ENCODE assay signal across 18 cellular contexts in the genomic region with DNA sequence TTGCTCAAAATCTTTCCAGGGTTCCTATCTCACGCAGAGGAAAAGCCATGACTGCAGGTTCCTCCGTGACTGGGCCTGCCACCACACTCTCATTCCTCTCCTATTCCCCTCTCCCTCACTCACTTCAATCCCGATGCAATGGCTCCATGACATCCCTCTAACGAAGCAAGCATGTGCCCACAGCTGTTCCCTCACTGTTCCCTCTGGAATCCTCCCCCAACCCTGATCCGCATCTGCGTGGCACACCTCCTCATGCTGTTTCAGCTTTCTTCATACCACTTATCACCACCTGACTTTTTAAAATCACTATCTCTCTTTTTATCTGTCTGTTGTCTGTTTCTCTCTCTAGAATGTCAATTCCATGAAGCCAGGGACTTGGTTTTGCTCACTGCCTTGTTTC. TPM values are rescaled to one million over a fixed set of nuclear protein-coding genes. Genes with fewer than 3 reads are reported as not detected.
DNase-seq lines count a peak whose midpoint lies in the region; ATAC-seq and TF ChIP-seq lines count a peak whose summit lies in the region.
"Had no signal": no experiment of that assay in that cellular context is flagged by ENCODE, and none has a peak within 500 bp of the region (broad histone marks: within the 10 kb centered on the region; RNA-seq: fewer than 3 reads in every experiment).

No MANE protein-coding gene starts in this region.

- no peak for DNase-seq in T-helper 17 cell
- DNase-seq in neural crest cell (ENCODE audit: low read depth, low spot score) = no peak
- no peak for DNase-seq in stimulated activated naive B cell treated with anti-CD40 and anti-IgM and Interleukin-4, amounts not matched to agents 10 μg/mL and 1 μg/mL and 100 μg/mL, for 72 hours
- no peak for DNase-seq in foreskin fibroblast
- DNase-seq in erythroblast (lab: John Stamatoyannopoulos, UW) = no peak
- no peak for DNase-seq in stimulated activated CD4-positive, alpha-beta T cell treated with anti-CD3 and anti-CD28 coated beads, Interleukin-4, amount 100 ng/mL, for 24 hours
- DNase-seq in amniotic stem cell (lab: John Stamatoyannopoulos, UW) = no peak
- DNase-seq: Caco-2; CD4-positive, alpha-beta T cell; NCI-H1105 treated with DMSO at 0.1 percent for 48 hours; NCI-H187; NCI-H2107; NCI-H510A; NCI-H748 treated with DMSO at 0.1 percent for 48 hours; NK-92 treated with Interleukin-12 subunit alpha and Interleukin-12 subunit beta, amount 100 ng/mL, for 24 hours; SHP77 had no signal

- TF ChIP-seq CTCF in neural crest cell (conservative IDR thresholded peaks at IDR 0.05) = no peak
- no peak for TF ChIP-seq CTCF in foreskin fibroblast (IDR thresholded peaks at IDR 0.05; ENCODE audit: low read depth, low read length)

- peak overlapping the region; percentile 67 for H3K27ac Mint-ChIP-seq in T-helper 17 cell
- H3K27ac Mint-ChIP-seq in neural crest cell (ENCODE audit: unreplicated experiment) = peak overlapping the region; percentile 38
- peak overlapping the region; percentile 7 for H3K27ac Mint-ChIP-seq in stimulated activated naive B cell treated with anti-CD40 and anti-IgM and Interleukin-4, amounts not matched to agents 10 μg/mL and 1 μg/mL and 100 μg/mL, for 72 hours
- H3K27ac Mint-ChIP-seq: CD4-positive, alpha-beta T cell had no signal

- no peaks in the 10 kb centered on the region for H3K9me3 ChIP-seq in BLaER1
- no peaks in the 10 kb centered on the region for H3K9me3 ChIP-seq in T-helper 17 cell (ENCODE audit: control insufficient read depth, low read length, poor library complexity, severe bottlenecking)

- H3K9me3 Mint-ChIP-seq in neural crest cell = no peaks in the 10 kb centered on the region
- H3K9me3 Mint-ChIP-seq in stimulated activated naive B cell treated with anti-CD40 and anti-IgM and Interleukin-4, amounts not matched to agents 10 μg/mL and 1 μg/mL and 100 μg/mL, for 72 hours = peaks cover 0 to 3% of the 10 kb centered on the region in 2 donors
- H3K9me3 Mint-ChIP-seq: CD4-positive, alpha-beta T cell had no signal

- peaks cover 44% of the 10 kb centered on the region for H4K20me1 ChIP-seq in BLaER1

- H3K4me2 ChIP-seq in BLaER1 = peak overlapping the region; percentile 85

- no peaks in the 10 kb centered on the region for H3K27me3 ChIP-seq in BLaER1

- peaks cover 7% of the 10 kb centered on the region for H3K36me3 Mint-ChIP-seq in T-helper 17 cell (ENCODE audit: low read depth)
- no peaks in the 10 kb centered on the region for H3K36me3 Mint-ChIP-seq in neural crest cell (ENCODE audit: low read depth)
- H3K36me3 Mint-ChIP-seq in stimulated activated naive B cell treated with anti-CD40 and anti-IgM and Interleukin-4, amounts not matched to agents 10 μg/mL and 1 μg/mL and 100 μg/mL, for 72 hours = peaks cover 0 to 4% of the 10 kb centered on the region in 2 donors

- H3K4me3 ChIP-seq in BLaER1 (no peak overlapping the region), foreskin fibroblast (ENCODE audit: low read depth in 1 of 2, low read length in 2 of 2) (no peak overlapping the region)
- H3K4me3 ChIP-seq: K562 had no signal

- TF ChIP-seq POLR2A in erythroblast (IDR thresholded peaks at IDR 0.05; ENCODE audit: low read length) = no peak

- H3K4me1 Mint-ChIP-seq in T-helper 17 cell = peaks cover 12% of the 10 kb centered on the region
- H3K4me1 Mint-ChIP-seq in neural crest cell = peaks cover 23% of the 10 kb centered on the region
- peaks cover 30 to 37% of the 10 kb centered on the region in 2 donors for H3K4me1 Mint-ChIP-seq in stimulated activated naive B cell treated with anti-CD40 and anti-IgM and Interleukin-4, amounts not matched to agents 10 μg/mL and 1 μg/mL and 100 μg/mL, for 72 hours

- no peak for ATAC-seq in T-helper 17 cell
- ATAC-seq in stimulated activated naive B cell treated with anti-CD40 and anti-IgM and Interleukin-4, amounts not matched to agents 10 μg/mL and 1 μg/mL and 100 μg/mL, for 72 hours (replicated peaks) = no peak
- ATAC-seq: K562 had no signal

- H3K4me3 Mint-ChIP-seq in T-helper 17 cell = no peak overlapping the region
- no peak overlapping the region for H3K4me3 Mint-ChIP-seq in neural crest cell
- H3K4me3 Mint-ChIP-seq in stimulated activated naive B cell treated with anti-CD40 and anti-IgM and Interleukin-4, amounts not matched to agents 10 μg/mL and 1 μg/mL and 100 μg/mL, for 72 hours = no peak overlapping the region
- H3K4me3 Mint-ChIP-seq: CD4-positive, alpha-beta T cell had no signal

- H3K27ac ChIP-seq in BLaER1 = no peak overlapping the region

- no peak overlapping the region for H3K9ac ChIP-seq in BLaER1

- no peaks in the 10 kb centered on the region for H3K36me3 ChIP-seq in BLaER1

- H3K27me3 Mint-ChIP-seq in T-helper 17 cell (peaks cover 50% of the 10 kb centered on the region), neural crest cell (ENCODE audit: low read depth) (peaks cover 41% of the 10 kb centered on the region)
- peaks cover 31 to 38% of the 10 kb centered on the region in 2 donors for H3K27me3 Mint-ChIP-seq in stimulated activated naive B cell treated with anti-CD40 and anti-IgM and Interleukin-4, amounts not matched to agents 10 μg/mL and 1 μg/mL and 100 μg/mL, for 72 hours

- peaks cover 71% of the 10 kb centered on the region for H3K4me1 ChIP-seq in BLaER1
- H3K4me1 ChIP-seq: Caco-2 had no signal

RNA-seq across cellular contexts. Expression of a gene that starts 25.5 kb away (rescaled TPM):
- total RNA-seq in T-helper 17 cell = not detected
- 0.07 TPM in 1 of 2 replicates, not detected in the other for total RNA-seq in neural crest cell
- total RNA-seq: Caco-2; CD4-positive, alpha-beta T cell; K562 had no signal

RNA-seq across cellular contexts. Expression of a gene that starts 57.2 kb away (rescaled TPM):
- 10 to 100 TPM; 14.1 to 35.1 TPM for total RNA-seq in T-helper 17 cell
- 16.8 and 17.4 TPM in 2 replicates for total RNA-seq in neural crest cell

Comparison
In these comparisons a context has a peak if more than half of its experiments do, and no peak if none do; other contexts are left out.
1. H3K27ac Mint-ChIP-seq: peak in every context shown above with its lines; median percentile 67 in T-helper 17 cell; 38 in neural crest cell; 7 in stimulated activated naive B cell treated with anti-CD40 and anti-IgM and Interleukin-4, amounts not matched to agents 10 μg/mL and 1 μg/mL and 100 μg/mL, for 72 hours.